ENCODE assay signal across 21 cellular contexts in the genomic region with DNA sequence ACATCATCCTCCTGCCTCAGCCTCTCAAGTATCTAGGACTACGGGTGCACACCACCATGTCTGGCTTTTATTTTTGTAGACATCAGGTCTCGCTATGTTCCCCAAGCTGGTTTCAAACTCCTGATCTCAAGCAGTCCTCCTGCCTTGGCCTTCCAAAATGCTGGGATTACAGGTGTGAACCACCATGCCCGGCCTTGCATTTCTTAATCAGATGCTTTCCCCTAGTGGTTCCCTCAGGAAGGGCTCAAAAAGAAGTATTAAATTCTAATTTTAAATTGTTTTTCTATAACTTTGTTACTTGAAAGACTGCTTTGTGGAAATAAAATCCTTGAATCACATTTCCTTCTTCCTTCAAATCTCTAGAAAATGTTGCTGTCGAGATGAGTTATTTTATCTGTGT.
DNase-seq lines count a peak whose midpoint lies in the region; ATAC-seq and TF ChIP-seq lines count a peak whose summit lies in the region.
"Had no signal": no experiment of that assay in that cellular context is flagged by ENCODE, and none has a peak within 500 bp of the region (broad histone marks: within the 10 kb centered on the region; RNA-seq: fewer than 3 reads in every experiment).

No MANE protein-coding gene starts in this region.

- H2AFZ ChIP-seq in H9 (ENCODE audit: low read length), result no peak overlapping the region

- H3K18ac ChIP-seq in H9 (ENCODE audit: insufficient read length, low read depth, low read length), result no peak overlapping the region

- H4K5ac ChIP-seq in H9 (ENCODE audit: insufficient read length, low read depth, low read length), result no peak overlapping the region

- H3K4me3 ChIP-seq in astrocyte of the cerebellum (ENCODE audit: low read depth, low read length), result no peak overlapping the region
- H3K4me3 ChIP-seq in foreskin fibroblast (ENCODE audit: low read depth in 1 of 2, low read length in 2 of 2), result no peak overlapping the region
- no peak overlapping the region for H3K4me3 ChIP-seq in retinal pigment epithelial cell (ENCODE audit: low read length)
- H3K4me3 ChIP-seq: heart left ventricle had no signal

- no peak overlapping the region for H3K56ac ChIP-seq in H9 (ENCODE audit: insufficient read length, low read depth, low read length)

- peak; percentile 62 for TF ChIP-seq CTCF in H9 (conservative IDR thresholded peaks at IDR 0.05)
- TF ChIP-seq CTCF in astrocyte of the cerebellum (IDR thresholded peaks at IDR 0.05; ENCODE audit: low read depth, low read length, missing control alignments), result peak; percentile 32
- peak; percentile 13 for TF ChIP-seq CTCF in foreskin fibroblast (IDR thresholded peaks at IDR 0.05; ENCODE audit: low read depth, low read length)
- peak; percentile 58 for TF ChIP-seq CTCF in retinal pigment epithelial cell (conservative IDR thresholded peaks at IDR 0.05; ENCODE audit: low read depth, low read length)

- H4K20me1 ChIP-seq in H9 (ENCODE audit: control insufficient read depth, insufficient read depth, insufficient read length), result no peaks in the 10 kb centered on the region

- no peaks in the 10 kb centered on the region for H3K4me1 Mint-ChIP-seq in H9
- H3K4me1 Mint-ChIP-seq: brain, memory B cell had no signal

- H3K9ac ChIP-seq in H9 (ENCODE audit: extremely low read depth, insufficient read length, low read length), result no peak overlapping the region

- DNase-seq in H9 (no peak), astrocyte of the cerebellum (ENCODE audit: low read depth) (no peak), foreskin fibroblast (no peak), retinal pigment epithelial cell (ENCODE audit: low read depth) (no peak)
- DNase-seq in stimulated activated CD4-positive, alpha-beta T cell treated with anti-CD3 and anti-CD28 coated beads, Interleukin-4, amount 100 ng/mL, for 24 hours, result no peak
- DNase-seq: C1 segment of cervical spinal cord; dermis blood vessel endothelial cell; erythroblast; H7; heart left ventricle; MV-4-11; NCI-H2029; stimulated activated CD4-positive, alpha-beta T cell treated with anti-CD3 and anti-CD28 coated beads, Interleukin-12 subunit alpha, Interleukin-12 subunit beta, amount 100 ng/mL, for 4 hours; T-helper 1 cell had no signal

- no peaks in the 10 kb centered on the region for H3K9me3 Mint-ChIP-seq in H9
- H3K9me3 Mint-ChIP-seq: memory B cell; natural killer cell treated with Interleukin-12 subunit alpha and Interleukin-12 subunit beta and Interleukin-15 and Interleukin-18, amount 100 ng/mL, for 72 hours had no signal

- ATAC-seq in HG03565 (IDR thresholded peaks at IDR 0.05; ENCODE audit: unreplicated experiment), result no peak
- ATAC-seq in HG02884 (IDR thresholded peaks at IDR 0.05; ENCODE audit: unreplicated experiment), result no peak
- ATAC-seq: heart left ventricle; natural killer cell treated with Interleukin-12 subunit alpha and Interleukin-12 subunit beta and Interleukin-15 and Interleukin-18, amount 100 ng/mL, for 72 hours; Right ventricle myocardium inferior had no signal

- no peaks in the 10 kb centered on the region for H3K9me3 ChIP-seq in H9 (ENCODE audit: control insufficient read depth, low read depth, low read length)
- H3K9me3 ChIP-seq: heart left ventricle had no signal

- H3K14ac ChIP-seq in H9 (ENCODE audit: insufficient read depth, low read length), result no peak overlapping the region

- no peaks in the 10 kb centered on the region for H3K4me1 ChIP-seq in H9 (ENCODE audit: insufficient read depth, low read length)
- H3K4me1 ChIP-seq: heart left ventricle had no signal

- no peak overlapping the region for H3T11ph ChIP-seq in H9 (ENCODE audit: low read length)

- no peak overlapping the region for H2BK20ac ChIP-seq in H9 (ENCODE audit: low read depth, low read length, poor library complexity, severe bottlenecking)

- no peak overlapping the region for H3K4me3 Mint-ChIP-seq in H9
- H3K4me3 Mint-ChIP-seq: activated naive CD8-positive, alpha-beta T cell; brain; memory B cell; natural killer cell treated with Interleukin-12 subunit alpha and Interleukin-12 subunit beta and Interleukin-15 and Interleukin-18, amount 100 ng/mL, for 72 hours had no signal

- H3K23ac ChIP-seq in H9 (ENCODE audit: insufficient read length, low read depth, low read length), result no peak overlapping the region

- H2BK120ac ChIP-seq in H9 (ENCODE audit: low read depth, low read length, poor library complexity, severe bottlenecking), result no peak overlapping the region

- H3K4me2 ChIP-seq in H9 (ENCODE audit: insufficient read depth, insufficient read length, low read length), result no peak overlapping the region

- no peaks in the 10 kb centered on the region for H3K79me1 ChIP-seq in H9 (ENCODE audit: insufficient read depth, low read depth, low read length, poor library complexity, severe bottlenecking)

- peaks cover 14 to 27% (median 21%) of the 10 kb centered on the region in 3 experiments for H3K36me3 Mint-ChIP-seq in H9 (ENCODE audit: insufficient read depth in 1 of 3, low read depth in 3 of 3)

- in situ Hi-C loops in astrocyte of the cerebellum (cut with HindIII; ENCODE audit: low sequenced_read_pairs), result loop anchor here (10.0 kb wide), 1 partner anchor 255 kb away; no protein-coding TSS in a partner anchor

- H4K91ac ChIP-seq in H9 (ENCODE audit: insufficient read length, low read depth, low read length), result no peak overlapping the region

- no peak overlapping the region for H2BK5ac ChIP-seq in H9 (ENCODE audit: insufficient read length, low read length)

- no peaks in the 10 kb centered on the region for H3K27me3 ChIP-seq in H9 (ENCODE audit: insufficient read depth, low read length)
- H3K27me3 ChIP-seq: heart left ventricle had no signal

- no peak overlapping the region for H2BK12ac ChIP-seq in H9 (ENCODE audit: insufficient read length, low read depth, low read length)

- H3K23me2 ChIP-seq in H9 (ENCODE audit: insufficient read length, low read depth, low read length, poor library complexity, severe bottlenecking), result no peaks in the 10 kb centered on the region

- no peak overlapping the region for H2AK5ac ChIP-seq in H9 (ENCODE audit: insufficient read length, low read length)

- H4K8ac ChIP-seq in H9 (replicated peaks; ENCODE audit: insufficient read length, low read depth, low read length), result no peak overlapping the region

- no peak overlapping the region; a peak in 1 of 7 replicates for H3K27ac Mint-ChIP-seq in H9
- H3K27ac Mint-ChIP-seq: activated naive CD8-positive, alpha-beta T cell; memory B cell; natural killer cell treated with Interleukin-12 subunit alpha and Interleukin-12 subunit beta and Interleukin-15 and Interleukin-18, amount 100 ng/mL, for 72 hours had no signal

- no peak overlapping the region for H3K4ac ChIP-seq in H9 (ENCODE audit: low read depth, low read length)

- no peak overlapping the region for H3K27ac ChIP-seq in H9 (ENCODE audit: insufficient read length, low read depth, low read length)
- H3K27ac ChIP-seq: heart left ventricle had no signal

- no peaks in the 10 kb centered on the region for H3K79me2 ChIP-seq in H9 (ENCODE audit: insufficient read depth, low read length)

- WGBS in H9 (ENCODE audit: extremely low coverage, insufficient read length, low lambda C conversion rate), result no CpG with 5 or more reads among the region's 4 CpGs

- no peaks in the 10 kb centered on the region for H3K27me3 Mint-ChIP-seq in H9 (ENCODE audit: low read depth)
- H3K27me3 Mint-ChIP-seq: activated naive CD8-positive, alpha-beta T cell; brain; memory B cell; natural killer cell treated with Interleukin-12 subunit alpha and Interleukin-12 subunit beta and Interleukin-15 and Interleukin-18, amount 100 ng/mL, for 72 hours had no signal

- no peak overlapping the region for H2BK15ac ChIP-seq in H9 (ENCODE audit: low read depth, low read length)
